ENCODE assay signal across 24 cellular contexts in the genomic region with DNA sequence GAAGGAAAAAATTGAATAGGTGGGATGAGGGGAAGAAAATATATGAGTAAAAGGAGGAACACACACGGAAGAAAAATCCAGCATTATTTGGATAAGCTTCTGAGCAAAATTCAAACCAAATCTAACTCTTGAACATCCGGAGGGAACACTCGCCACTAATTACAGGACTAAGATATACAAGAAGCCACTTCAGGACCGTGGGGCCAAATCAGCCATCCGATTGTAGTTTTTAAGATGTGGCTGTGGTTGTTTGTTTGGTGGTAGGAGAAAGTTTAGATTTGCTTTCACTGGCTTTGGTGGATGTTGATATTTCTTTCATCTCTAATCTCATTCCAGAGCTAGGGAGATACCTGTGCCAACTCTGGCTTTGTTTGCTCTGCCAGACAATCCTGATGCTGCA.
"Had no signal": no experiment of that assay in that cellular context is flagged by ENCODE, and none has a peak within 500 bp of the region (broad histone marks: within the 10 kb centered on the region; RNA-seq: fewer than 3 reads in every experiment).

No MANE protein-coding gene starts in this region.

- H3K27me3 Mint-ChIP-seq: stimulated activated memory B cell treated with anti-CD40 and anti-IgM and Interleukin-4, amounts not matched to agents 10 μg/mL and 1 μg/mL and 100 μg/mL, for 72 hours had no signal

- H3K9me3 ChIP-seq: gastrocnemius medialis, heart left ventricle, left lung, psoas muscle, sigmoid colon, spleen, testis, tibial nerve, upper lobe of left lung, vagina had no signal

- H3K9ac ChIP-seq: neural progenitor cell had no signal

- H3K9me3 Mint-ChIP-seq: neural progenitor cell; stimulated activated memory B cell treated with anti-CD40 and anti-IgM and Interleukin-4, amounts not matched to agents 10 μg/mL and 1 μg/mL and 100 μg/mL, for 72 hours had no signal

- H2AFZ ChIP-seq: neural progenitor cell had no signal

- H3K4me2 ChIP-seq: neural progenitor cell had no signal

- H3K4me1 ChIP-seq: gastrocnemius medialis, left lung, neural progenitor cell, psoas muscle, spleen, vagina had no signal

- H3K27ac Mint-ChIP-seq: naive thymus-derived CD4-positive, alpha-beta T cell; nephron; neural progenitor cell; stimulated activated memory B cell treated with anti-CD40 and anti-IgM and Interleukin-4, amounts not matched to agents 10 μg/mL and 1 μg/mL and 100 μg/mL, for 72 hours had no signal

- H3K4me3 ChIP-seq: dorsolateral prefrontal cortex, gastrocnemius medialis, heart left ventricle, left lung, neural progenitor cell, psoas muscle, sigmoid colon, spleen, testis, tibial nerve, upper lobe of left lung, vagina had no signal

- H3K4me1 Mint-ChIP-seq: naive thymus-derived CD4-positive, alpha-beta T cell; neural progenitor cell; stimulated activated memory B cell treated with anti-CD40 and anti-IgM and Interleukin-4, amounts not matched to agents 10 μg/mL and 1 μg/mL and 100 μg/mL, for 72 hours had no signal

- H3K36me3 ChIP-seq: gastrocnemius medialis, heart left ventricle, left lung, neural progenitor cell, sigmoid colon, spleen, tibial nerve, upper lobe of left lung, vagina had no signal

- H3K27me3 ChIP-seq: dorsolateral prefrontal cortex, gastrocnemius medialis, heart left ventricle, left lung, neural progenitor cell, sigmoid colon, spleen, testis, tibial nerve, upper lobe of left lung, vagina had no signal

- H3K36me3 Mint-ChIP-seq: naive thymus-derived CD4-positive, alpha-beta T cell; neural progenitor cell; stimulated activated memory B cell treated with anti-CD40 and anti-IgM and Interleukin-4, amounts not matched to agents 10 μg/mL and 1 μg/mL and 100 μg/mL, for 72 hours had no signal

- DNase-seq: dorsolateral prefrontal cortex; effector CD4-positive, alpha-beta T cell; gastrocnemius medialis; heart left ventricle; hippocampal formation; left cardiac atrium; left lung; midbrain; naive thymus-derived CD4-positive, alpha-beta T cell; posterior cingulate gyrus; psoas muscle; right cardiac atrium; sigmoid colon; spleen; stimulated activated CD4-positive, alpha-beta T cell treated with anti-CD3 and anti-CD28 coated beads, Interleukin-4, amount 100 ng/mL, for 4 hours; stimulated activated naive CD8-positive, alpha-beta T cell treated with anti-CD3 and anti-CD28 coated beads, Interleukin-15, Interleukin-2, amounts not matched to agents 100 U/mL and 50 U/mL, for 24 hours; substantia nigra; testis; upper lobe of left lung had no signal

- H3K4me3 Mint-ChIP-seq: naive thymus-derived CD4-positive, alpha-beta T cell; nephron; neural progenitor cell; stimulated activated memory B cell treated with anti-CD40 and anti-IgM and Interleukin-4, amounts not matched to agents 10 μg/mL and 1 μg/mL and 100 μg/mL, for 72 hours had no signal

- H3K27ac ChIP-seq: dorsolateral prefrontal cortex, gastrocnemius medialis, heart left ventricle, left lung, neural progenitor cell, psoas muscle, sigmoid colon, spleen, testis, tibial nerve, upper lobe of left lung, vagina had no signal
